ENCODE assay signal across 24 cellular contexts in the genomic region with DNA sequence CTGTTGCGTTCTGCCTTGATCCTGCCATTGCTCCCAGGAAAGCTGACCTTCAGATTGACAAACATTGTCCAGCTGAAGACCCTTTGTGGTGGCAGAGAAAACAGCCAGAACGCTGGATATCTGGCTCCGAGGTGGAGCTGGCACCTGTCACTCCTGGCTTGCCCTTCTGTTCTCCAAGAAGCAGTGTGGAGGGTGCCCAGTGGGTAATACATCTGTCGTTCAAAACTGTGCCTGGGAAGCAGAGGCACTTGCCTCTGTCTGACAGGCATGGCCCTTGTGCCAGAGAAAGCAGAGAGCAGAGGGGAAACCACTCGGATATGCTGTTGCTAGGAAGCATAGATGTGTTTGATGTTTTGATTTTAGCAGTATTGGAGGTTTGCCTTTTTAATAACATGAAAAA.
"Had no signal": no experiment of that assay in that cellular context is flagged by ENCODE, and none has a peak within 500 bp of the region (broad histone marks: within the 10 kb centered on the region; RNA-seq: fewer than 3 reads in every experiment).

No MANE protein-coding gene starts in this region.

- H3K4me1 Mint-ChIP-seq: activated CD4-positive, alpha-beta T cell treated with anti-CD3 and anti-CD28 coated beads for 36 hours; activated naive CD8-positive, alpha-beta T cell treated with anti-CD3 and anti-CD28 coated beads for 36 hours; activated T-helper 17 cell treated with anti-CD3 and anti-CD28 coated beads, Interleukin-2, amount 50 U/mL, for 72 hours; memory B cell; stimulated activated memory B cell treated with anti-CD40 and anti-IgM and Interleukin-4, amounts not matched to agents 10 μg/mL and 1 μg/mL and 100 μg/mL, for 72 hours had no signal

- H3K9me3 ChIP-seq: heart left ventricle, testis, uterus had no signal

- H3K27ac Mint-ChIP-seq: activated CD4-positive, alpha-beta T cell treated with anti-CD3 and anti-CD28 coated beads for 36 hours; activated naive CD8-positive, alpha-beta T cell treated with anti-CD3 and anti-CD28 coated beads for 36 hours; activated T-cell treated with anti-CD3 and anti-CD28 coated beads, Interleukin-2, amount 50 U/mL, for 24 hours; activated T-helper 17 cell treated with anti-CD3 and anti-CD28 coated beads, Interleukin-2, amount 50 U/mL, for 72 hours; endodermal cell; memory B cell; nephron progenitor cell; stimulated activated memory B cell treated with anti-CD40 and anti-IgM and Interleukin-4, amounts not matched to agents 10 μg/mL and 1 μg/mL and 100 μg/mL, for 72 hours; WTC11 had no signal

- H3K27me3 Mint-ChIP-seq: activated CD4-positive, alpha-beta T cell treated with anti-CD3 and anti-CD28 coated beads for 36 hours; activated T-cell treated with anti-CD3 and anti-CD28 coated beads, Interleukin-2, amount 50 U/mL, for 24 hours; activated T-helper 17 cell treated with anti-CD3 and anti-CD28 coated beads, Interleukin-2, amount 50 U/mL, for 72 hours; stimulated activated memory B cell treated with anti-CD40 and anti-IgM and Interleukin-4, amounts not matched to agents 10 μg/mL and 1 μg/mL and 100 μg/mL, for 72 hours had no signal

- H3K9me3 Mint-ChIP-seq: activated naive CD8-positive, alpha-beta T cell treated with anti-CD3 and anti-CD28 coated beads for 36 hours; activated T-cell treated with anti-CD3 and anti-CD28 coated beads, Interleukin-2, amount 50 U/mL, for 24 hours; endodermal cell; nephron progenitor cell; stimulated activated memory B cell treated with anti-CD40 and anti-IgM and Interleukin-4, amounts not matched to agents 10 μg/mL and 1 μg/mL and 100 μg/mL, for 72 hours; WTC11 had no signal

- H3K36me3 Mint-ChIP-seq: activated naive CD8-positive, alpha-beta T cell treated with anti-CD3 and anti-CD28 coated beads for 36 hours; memory B cell; stimulated activated memory B cell treated with anti-CD40 and anti-IgM and Interleukin-4, amounts not matched to agents 10 μg/mL and 1 μg/mL and 100 μg/mL, for 72 hours; WTC11 had no signal

- H3K4me1 ChIP-seq: heart left ventricle, testis, uterus had no signal

- ATAC-seq: activated CD4-positive, alpha-beta T cell treated with anti-CD3 and anti-CD28 coated beads for 36 hours; activated T-helper 17 cell treated with anti-CD3 and anti-CD28 coated beads, Interleukin-2, amount 50 U/mL, for 72 hours; heart left ventricle; left cardiac atrium; sciatic nerve; stimulated activated memory B cell treated with anti-CD40 and anti-IgM and Interleukin-4, amounts not matched to agents 10 μg/mL and 1 μg/mL and 100 μg/mL, for 72 hours; WTC11 had no signal

- H3K36me3 ChIP-seq: heart left ventricle, uterus had no signal

- H3K27ac ChIP-seq: coronary artery, heart left ventricle, testis, uterus had no signal

- H3K27me3 ChIP-seq: heart left ventricle, testis, uterus had no signal

- H3K4me3 Mint-ChIP-seq: activated CD4-positive, alpha-beta T cell treated with anti-CD3 and anti-CD28 coated beads for 36 hours; activated naive CD8-positive, alpha-beta T cell treated with anti-CD3 and anti-CD28 coated beads for 36 hours; activated T-cell treated with anti-CD3 and anti-CD28 coated beads, Interleukin-2, amount 50 U/mL, for 24 hours; activated T-helper 17 cell treated with anti-CD3 and anti-CD28 coated beads, Interleukin-2, amount 50 U/mL, for 72 hours; endodermal cell; memory B cell; nephron progenitor cell; stimulated activated memory B cell treated with anti-CD40 and anti-IgM and Interleukin-4, amounts not matched to agents 10 μg/mL and 1 μg/mL and 100 μg/mL, for 72 hours; WTC11 had no signal

- H3K4me3 ChIP-seq: coronary artery, heart left ventricle, smooth muscle cell, testis, uterus had no signal

- DNase-seq: activated CD4-positive, alpha-beta T cell treated with anti-CD3 and anti-CD28 coated beads for 36 hours; activated CD4-positive, alpha-beta T cell treated with anti-CD3 and anti-CD28 coated beads, Interleukin-2, amount 50 U/mL, for 4 hours; activated CD8-positive, alpha-beta memory T cell treated with anti-CD3 and anti-CD28 coated beads for 24 hours; activated CD8-positive, alpha-beta memory T cell treated with anti-CD3 and anti-CD28 coated beads, Interleukin-2, amount 50 U/mL, for 4 hours; activated naive CD8-positive, alpha-beta T cell treated with anti-CD3 and anti-CD28 coated beads for 36 hours; activated T-cell treated with anti-CD3 and anti-CD28 coated beads, Interleukin-2, amount 50 U/mL, for 24 hours; endodermal cell; heart left ventricle; islet precursor cell; left cardiac atrium; nephron progenitor cell; occipital lobe; stimulated activated CD4-positive, alpha-beta T cell treated with anti-CD3 and anti-CD28 coated beads, Interleukin-15, amount 100 ng/mL, for 24 hours; T1000; trophoblast cell; uterus had no signal
